17 cellular contexts compared by ENCODE assay signal in genomic region chr4:15031993-15032660, GRCh38. TPM values are rescaled to one million over a fixed set of nuclear protein-coding genes. Genes with fewer than 3 reads are reported as not detected.
DNase-seq lines count a peak whose midpoint lies in the region; ATAC-seq, FAIRE-seq and TF ChIP-seq lines count a peak whose summit lies in the region.
"Had no signal": no experiment of that assay in that cellular context is flagged by ENCODE, and none has a peak within 500 bp of the region (broad histone marks: within the 10 kb centered on the region; RNA-seq: fewer than 3 reads in every experiment).

No MANE protein-coding gene starts in this region.

- H3K4me1 ChIP-seq in ACC112 (ENCODE audit: control insufficient read depth, insufficient read depth, low read length, unreplicated experiment) (peaks cover 65% of the 10 kb centered on the region), keratinocyte (ENCODE audit: control insufficient read depth, extremely low read depth, insufficient read depth, low read length) (peaks cover 26% of the 10 kb centered on the region)
- H3K4me1 ChIP-seq: vagina had no signal

- H3K4me2 ChIP-seq in keratinocyte (ENCODE audit: control insufficient read depth, extremely low read depth, insufficient read depth, low read depth, low read length): no peak overlapping the region

- no peak for TF ChIP-seq CTCF in keratinocyte (optimal IDR thresholded peaks at IDR 0.05 in 1 of 3, IDR thresholded peaks at IDR 0.05 in 1 of 3, conservative IDR thresholded peaks at IDR 0.05 in 1 of 3; ENCODE audit: extremely low read depth in 1 of 3, insufficient read depth in 2 of 3, low read length in 3 of 3)

- H3K79me2 ChIP-seq in ACC112 (ENCODE audit: control insufficient read depth, insufficient read depth, low read length, unreplicated experiment) (peaks cover 72% of the 10 kb centered on the region), keratinocyte (ENCODE audit: control insufficient read depth, insufficient read depth, low read length) (peaks cover 31% of the 10 kb centered on the region)

- H3K27ac ChIP-seq in ACC112 (ENCODE audit: low read depth, low read length) (peak overlapping the region; percentile 61), keratinocyte (ENCODE audit: control insufficient read depth, insufficient read depth, low read length) (peak overlapping the region; percentile 37)
- H3K27ac ChIP-seq: right atrium auricular region, vagina had no signal

- dilution Hi-C loops in keratinocyte (cut with MboI; ENCODE audit: extremely low pct_ligation_motif_present, low sequenced_read_pairs): no loop called here

- peak overlapping the region; percentile 14; the same call in 1 of the 2 replicates for H3K4me3 ChIP-seq in ACC112 (ENCODE audit: low read depth, low read length)
- H3K4me3 ChIP-seq in keratinocyte (ENCODE audit: control insufficient read depth in 2 of 3, extremely low read depth in 1 of 3, insufficient read depth in 2 of 3, low read depth in 1 of 3, low read length in 3 of 3): no peak overlapping the region
- H3K4me3 ChIP-seq: gastrocnemius medialis, MG63, right atrium auricular region, vagina had no signal

- H3K9me3 ChIP-seq in keratinocyte (ENCODE audit: control insufficient read depth, low read depth, low read length): no peaks in the 10 kb centered on the region
- H3K9me3 ChIP-seq: gastrocnemius medialis, MG63, right atrium auricular region, vagina had no signal

- H4K20me1 ChIP-seq in keratinocyte (ENCODE audit: control insufficient read depth, extremely low read depth, insufficient read depth, low read length): no peaks in the 10 kb centered on the region

- FAIRE-seq in keratinocyte (lab: Jason Lieb, UNC): no peak

- ATAC-seq in GM19395 (IDR thresholded peaks at IDR 0.05; ENCODE audit: unreplicated experiment) (no peak), GM18502 (IDR thresholded peaks at IDR 0.05; ENCODE audit: poor library complexity, unreplicated experiment) (no peak)
- ATAC-seq: gastrocnemius medialis; natural killer cell treated with Interleukin-12 subunit alpha and Interleukin-12 subunit beta and Interleukin-15 and Interleukin-18, amount 100 ng/mL, for 72 hours had no signal

- H3K36me3 ChIP-seq in ACC112 (ENCODE audit: insufficient read depth, low read length): peaks cover 48% of the 10 kb centered on the region
- H3K36me3 ChIP-seq in keratinocyte (ENCODE audit: control insufficient read depth in 2 of 2, extremely low read depth in 1 of 2, insufficient read depth in 2 of 2, low read length in 2 of 2): peaks cover 5% of the 10 kb centered on the region in 2 experiments
- H3K36me3 ChIP-seq: gastrocnemius medialis, MG63, right atrium auricular region, vagina had no signal

- no peak overlapping the region for H3K9ac ChIP-seq in keratinocyte (ENCODE audit: control insufficient read depth, extremely low read depth, insufficient read depth, low read length)

- H3K27me3 ChIP-seq in ACC112 (ENCODE audit: insufficient read depth, low read length): no peaks in the 10 kb centered on the region
- H3K27me3 ChIP-seq in keratinocyte (ENCODE audit: control insufficient read depth, extremely low read depth, insufficient read depth, low read length): no peaks in the 10 kb centered on the region
- H3K27me3 ChIP-seq: gastrocnemius medialis, MG63, right atrium auricular region, vagina had no signal

- H3K9me1 ChIP-seq in keratinocyte (ENCODE audit: control insufficient read depth, extremely low read depth, insufficient read depth, low read length): no peaks in the 10 kb centered on the region

- DNase-seq in LHCN-M2 (ENCODE audit: low read depth): peak; percentile 62
- DNase-seq in dedifferentiated amniotic fluid mesenchymal stem cell (ENCODE audit: extremely low spot score): peak; percentile 41
- no peak for DNase-seq in keratinocyte (ENCODE audit: low read depth, low spot score)
- DNase-seq in MV-4-11 (lab: John Stamatoyannopoulos, UW): no peak
- DNase-seq in occipital lobe (lab: John Stamatoyannopoulos, UW): no peak
- DNase-seq: activated naive CD4-positive, alpha-beta T cell; gastrocnemius medialis; MG63; NCI-H2029; NCI-H526; T1000 had no signal

- H2AFZ ChIP-seq in ACC112 (ENCODE audit: low read length, unreplicated experiment) (no peak overlapping the region), keratinocyte (ENCODE audit: control insufficient read depth, low read length) (no peak overlapping the region)

RNA-seq across cellular contexts. Expression of gene CPEB2, which starts 29.8 kb away (rescaled TPM):
- total RNA-seq in LHCN-M2 (2014; rRNA removed): 10.8 and 17.4 TPM in 2 replicates
- 6.6 TPM for polyA plus RNA-seq in LHCN-M2 (2012)
- polyA plus RNA-seq in keratinocyte: 7.6 to 15.1 TPM (median 10.2 TPM) in 3 replicates
- polyA plus RNA-seq in keratinocyte (2011; ENCODE audit: low read depth): 15.3 TPM
- 5.7 and 11.8 TPM in 2 replicates for polyA plus RNA-seq in keratinocyte (2011; cell fraction: cytosol; rRNA removed)
- polyA plus RNA-seq in keratinocyte (2011; cell fraction: nucleus; rRNA removed): 25.5 and 37.2 TPM in 2 replicates
- polyA plus RNA-seq in keratinocyte (2012; ENCODE audit: low replicate concordance): 8.7 and 21.9 TPM in 2 replicates
- polyA minus RNA-seq in keratinocyte: 5.4 to 24.8 TPM (median 16.1 TPM) in 3 replicates
- 6.3 TPM for polyA minus RNA-seq in keratinocyte (2011; cell fraction: cytosol; rRNA and poly(A)+ RNA removed)
- polyA minus RNA-seq in keratinocyte (2011; cell fraction: nucleus; rRNA and poly(A)+ RNA removed): 19.0 and 46.3 TPM in 2 replicates
- 32.8 TPM for total RNA-seq in occipital lobe

Comparison
In these comparisons a context has a peak if more than half of its experiments do, and no peak if none do; other contexts are left out.
1. DNase-seq: peak in LHCN-M2 (single experiment) and dedifferentiated amniotic fluid mesenchymal stem cell (single experiment); none in keratinocyte (single experiment), MV-4-11 (single experiment) and occipital lobe (single experiment).